Comparison of ENCODE assay signal across 21 cellular contexts in genomic region chr10:12876266-12876665, GRCh38.
"Had no signal": no experiment of that assay in that cellular context is flagged by ENCODE, and none has a peak within 500 bp of the region (broad histone marks: within the 10 kb centered on the region; RNA-seq: fewer than 3 reads in every experiment).

No MANE protein-coding gene starts in this region.

- H3K36me3 Mint-ChIP-seq: activated naive CD4-positive, alpha-beta T cell treated with anti-CD3 and anti-CD28 coated beads, Interleukin-2, amount 10 ng/mL, durations not matched to agents 7 days and 5 days; immature natural killer cell had no signal

- ATAC-seq: activated naive CD8-positive, alpha-beta T cell treated with anti-CD3 and anti-CD28 coated beads, Interleukin-2, amount 50 U/mL, for 24 hours; effector memory CD8-positive, alpha-beta T cell; esophagus mucosa; left ventricle myocardium superior had no signal

- H3K4me3 Mint-ChIP-seq: activated naive CD4-positive, alpha-beta T cell treated with anti-CD3 and anti-CD28 coated beads, Interleukin-2, amount 10 ng/mL, durations not matched to agents 7 days and 5 days; activated naive CD8-positive, alpha-beta T cell treated with anti-CD3 and anti-CD28 coated beads, Interleukin-2, amount 50 U/mL, for 24 hours; effector memory CD8-positive, alpha-beta T cell; immature natural killer cell; T-helper 1 cell treated with Interleukin-12 subunit alpha and Interleukin-12 subunit beta and Interleukin-4 antibody, amounts not matched to agents 30 μg/mL and 1 μg/mL, for 36 hours had no signal

- H3K36me3 ChIP-seq: cardiac muscle cell, prostate gland, spleen, thyroid gland had no signal

- H3K27ac ChIP-seq: cardiac muscle cell, hepatocyte, spleen, thyroid gland had no signal

- H3K4me3 ChIP-seq: cardiac muscle cell, hepatocyte, prostate gland, spleen, thyroid gland had no signal

- H2AFZ ChIP-seq: hepatocyte had no signal

- H3K9me3 Mint-ChIP-seq: activated naive CD4-positive, alpha-beta T cell treated with anti-CD3 and anti-CD28 coated beads, Interleukin-2, amount 10 ng/mL, durations not matched to agents 7 days and 5 days; effector memory CD8-positive, alpha-beta T cell; immature natural killer cell; T-helper 1 cell treated with Interleukin-12 subunit alpha and Interleukin-12 subunit beta and Interleukin-4 antibody, amounts not matched to agents 30 μg/mL and 1 μg/mL, for 36 hours had no signal

- H3K27ac Mint-ChIP-seq: activated naive CD4-positive, alpha-beta T cell treated with anti-CD3 and anti-CD28 coated beads, Interleukin-2, amount 10 ng/mL, durations not matched to agents 7 days and 5 days; activated naive CD8-positive, alpha-beta T cell treated with anti-CD3 and anti-CD28 coated beads, Interleukin-2, amount 50 U/mL, for 24 hours; effector memory CD8-positive, alpha-beta T cell; immature natural killer cell; T-helper 1 cell treated with Interleukin-12 subunit alpha and Interleukin-12 subunit beta and Interleukin-4 antibody, amounts not matched to agents 30 μg/mL and 1 μg/mL, for 36 hours had no signal

- H3K4me1 ChIP-seq: spleen had no signal

- H3K4me2 ChIP-seq: hepatocyte had no signal

- H3K79me2 ChIP-seq: hepatocyte had no signal

- H3K9me3 ChIP-seq: prostate gland, thyroid gland had no signal

- H3K27me3 ChIP-seq: cardiac muscle cell, hepatocyte, spleen, thyroid gland had no signal

- DNase-seq: activated CD4-positive, alpha-beta T cell treated with anti-CD3 and anti-CD28 coated beads for 4 hours; activated CD4-positive, alpha-beta T cell treated with anti-CD3 and anti-CD28 coated beads, Interleukin-2, amount 50 U/mL, for 48 hours; activated CD4-positive, CD25-positive, alpha-beta regulatory T cell; activated naive CD4-positive, alpha-beta T cell treated with anti-CD3 and anti-CD28 coated beads, Interleukin-2, amount 10 ng/mL, durations not matched to agents 7 days and 5 days; activated naive CD8-positive, alpha-beta T cell treated with anti-CD3 and anti-CD28 coated beads, Interleukin-2, amount 50 U/mL, for 24 hours; activated T-cell treated with anti-CD3 and anti-CD28 coated beads, Interleukin-2, amount 50 U/mL, for 48 hours; effector memory CD8-positive, alpha-beta T cell; foreskin melanocyte; immature natural killer cell; kidney glomerular epithelial cell; left ventricle myocardium superior; spleen; stimulated activated CD4-positive, alpha-beta T cell treated with anti-CD3 and anti-CD28 coated beads, Interleukin-4, amount 100 ng/mL, for 1 hour; stimulated activated naive CD4-positive, alpha-beta T cell treated with Interleukin-2 at 50 U/mL for 16 hours; T1000; thyroid gland had no signal

- H3K4me1 Mint-ChIP-seq: activated naive CD4-positive, alpha-beta T cell treated with anti-CD3 and anti-CD28 coated beads, Interleukin-2, amount 10 ng/mL, durations not matched to agents 7 days and 5 days; activated naive CD8-positive, alpha-beta T cell treated with anti-CD3 and anti-CD28 coated beads, Interleukin-2, amount 50 U/mL, for 24 hours; immature natural killer cell had no signal
